Comparison of ENCODE assay signal across 15 cellular contexts in the genomic region with DNA sequence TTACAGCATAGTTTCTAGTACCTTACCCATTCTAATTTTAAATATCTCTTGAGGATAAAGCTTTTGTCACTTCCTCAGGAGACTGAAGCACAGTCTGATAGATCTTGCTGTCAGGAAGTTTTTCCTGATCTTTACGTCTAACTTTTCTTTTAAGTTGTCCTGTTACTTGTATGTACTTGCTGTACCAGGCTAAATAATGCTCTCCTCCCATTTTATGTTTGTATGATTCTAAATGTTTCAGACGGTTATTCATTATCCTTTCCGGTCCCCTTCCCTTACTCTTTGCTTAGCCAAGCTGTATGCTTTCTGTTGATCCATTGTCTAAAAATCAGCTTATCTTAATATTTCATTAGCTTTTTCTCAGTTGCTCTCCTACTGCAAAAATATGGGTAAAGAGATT. TPM values are rescaled to one million over a fixed set of nuclear protein-coding genes. Genes with fewer than 3 reads are reported as not detected.
DNase-seq lines count a peak whose midpoint lies in the region; ATAC-seq and TF ChIP-seq lines count a peak whose summit lies in the region.
"Had no signal": no experiment of that assay in that cellular context is flagged by ENCODE, and none has a peak within 500 bp of the region (broad histone marks: within the 10 kb centered on the region; RNA-seq: fewer than 3 reads in every experiment).

No MANE protein-coding gene starts in this region.

- no peaks in the 10 kb centered on the region for H3K9me3 Mint-ChIP-seq in osteocyte (ENCODE audit: unreplicated experiment)
- H3K9me3 Mint-ChIP-seq: CD8-positive, alpha-beta T cell had no signal

- H3K27me3 ChIP-seq in KMS-11 (ENCODE audit: insufficient read depth, low read depth) (no peaks in the 10 kb centered on the region), Panc1 (ENCODE audit: control insufficient read depth, insufficient read depth, low read length) (no peaks in the 10 kb centered on the region), endocrine pancreas (ENCODE audit: control insufficient read depth, insufficient read depth, low read length) (no peaks in the 10 kb centered on the region), transverse colon (no peaks in the 10 kb centered on the region)

- H3K79me2 ChIP-seq in KMS-11 (ENCODE audit: insufficient read depth, low read depth) = peaks cover 97% of the 10 kb centered on the region

- H3K4me1 ChIP-seq in KMS-11 (ENCODE audit: low read depth, poor library complexity, severe bottlenecking) = peaks cover 60% of the 10 kb centered on the region
- H3K4me1 ChIP-seq in Panc1 (ENCODE audit: control insufficient read depth, insufficient read depth, low read length) = peaks cover 67% of the 10 kb centered on the region
- peaks cover 67% of the 10 kb centered on the region for H3K4me1 ChIP-seq in endocrine pancreas (ENCODE audit: control insufficient read depth, insufficient read depth, low read length)
- H3K4me1 ChIP-seq in transverse colon = peaks cover 28 to 91% (median 58%) of the 10 kb centered on the region in 4 donors

- H3K9me3 ChIP-seq in Panc1 (ENCODE audit: control insufficient read depth, insufficient read depth, low read depth, low read length) (no peaks in the 10 kb centered on the region), endocrine pancreas (ENCODE audit: control insufficient read depth, low read length) (no peaks in the 10 kb centered on the region), transverse colon (no peaks in the 10 kb centered on the region)

- no peak overlapping the region for H3K4me3 Mint-ChIP-seq in osteocyte (ENCODE audit: unreplicated experiment)
- H3K4me3 Mint-ChIP-seq: CD8-positive, alpha-beta T cell had no signal

- WGBS in transverse colon (ENCODE audit: low coverage in 1 of 2), 2 donors = 80 to 83% methylated on average over 3 of the region's 3 CpGs

- peak overlapping the region; percentile 99; the same call in 1 of the 2 replicates for H3K4me2 ChIP-seq in KMS-11

- no peak overlapping the region for H3K9ac ChIP-seq in KMS-11
- no peak overlapping the region for H3K9ac ChIP-seq in endocrine pancreas (ENCODE audit: control insufficient read depth, insufficient read depth, low read length)

- no peak for TF ChIP-seq EP300 in transverse colon (IDR thresholded peaks at IDR 0.05; ENCODE audit: low read depth)

- H3K27me3 Mint-ChIP-seq in osteocyte (ENCODE audit: unreplicated experiment) = no peaks in the 10 kb centered on the region

- peaks cover 12% of the 10 kb centered on the region; the same call in 1 of the 2 replicates for H4K20me1 ChIP-seq in KMS-11 (ENCODE audit: insufficient read depth)

- H3K4me3 ChIP-seq in KMS-11 (IDR thresholded peaks at IDR 0.05; ENCODE audit: insufficient read depth, low read depth, low read length) (no peak overlapping the region), Panc1 (ENCODE audit: low read depth in 2 of 2, low read length in 2 of 2) (no peak overlapping the region), endocrine pancreas (ENCODE audit: control insufficient read depth, insufficient read depth, low read length) (peak overlapping the region; percentile 18), transverse colon (no peak overlapping the region)

- no peak for TF ChIP-seq CTCF in KMS-11 (conservative IDR thresholded peaks at IDR 0.05; ENCODE audit: low read depth, low read length)
- TF ChIP-seq CTCF in Panc1 (IDR thresholded peaks at IDR 0.05) = no peak
- no peak for TF ChIP-seq CTCF in osteocyte (IDR thresholded peaks at IDR 0.05)
- TF ChIP-seq CTCF in transverse colon (IDR thresholded peaks at IDR 0.05) = no peak

- CTCF ChIA-PET in Panc1 (lab: Charles Lee) = interaction anchor here (1.0 kb wide), 1 partner anchor 343 kb away, joined by 4 read pairs; no protein-coding TSS in a partner anchor

- in situ Hi-C loops in Panc1 (cut with HindIII; ENCODE audit: low pct_unique_long_range_greater_than_20kb, low sequenced_read_pairs) (no loop called here), transverse colon (cut with MboI; ENCODE audit: low pct_ligation_motif_present in 1 of 4, low pct_unique_long_range_greater_than_20kb in 1 of 4, low sequenced_read_pairs in 3 of 4) (loop anchor here in 1 of 4 donors (25.0 kb wide), 1 partner anchor 95 kb away; no protein-coding TSS in a partner anchor)

- no peak for ATAC-seq in Panc1
- ATAC-seq: CD8-positive, alpha-beta T cell; PC-3 had no signal

- H3K27ac ChIP-seq in KMS-11 (peak overlapping the region; percentile 87; the same call in 1 of the 2 replicates), Panc1 (ENCODE audit: low read length) (peak overlapping the region; percentile 68), transverse colon (no peak overlapping the region)

- peak overlapping the region; percentile 3 for H3K27ac Mint-ChIP-seq in osteocyte (ENCODE audit: unreplicated experiment)
- H3K27ac Mint-ChIP-seq: CD8-positive, alpha-beta T cell had no signal

- POLR2A ChIA-PET in Panc1 (lab: Charles Lee) = no interaction called here

- intact Hi-C loops in Panc1 (cut with micrococcal nuclease; ENCODE audit: unreplicated experiment) = no loop called here
- intact Hi-C loops in transverse colon (cut with DNase I; ENCODE audit: low total_unique reads) = no loop called here

- H3K36me3 ChIP-seq in KMS-11 (ENCODE audit: insufficient read depth) (no peaks in the 10 kb centered on the region), Panc1 (ENCODE audit: control insufficient read depth, insufficient read depth, low read length) (no peaks in the 10 kb centered on the region), endocrine pancreas (ENCODE audit: control insufficient read depth, insufficient read depth, low read length) (no peaks in the 10 kb centered on the region), transverse colon (no peaks in the 10 kb centered on the region)

- no peak overlapping the region for H2AFZ ChIP-seq in KMS-11 (ENCODE audit: low read depth)

- TF ChIP-seq POLR2A in transverse colon (IDR thresholded peaks at IDR 0.05) = no peak

- H3K36me3 Mint-ChIP-seq in osteocyte (ENCODE audit: unreplicated experiment) = no peaks in the 10 kb centered on the region
- H3K36me3 Mint-ChIP-seq: CD8-positive, alpha-beta T cell had no signal

- no TSS peak for BruUV-seq in Panc1 (replicated peaks; lab: Mats Ljungman, UMichigan)

- no peak for DNase-seq in Panc1 (ENCODE audit: low read depth, low spot score)
- DNase-seq in osteocyte (ENCODE audit: extremely low spot score, unreplicated experiment) = no peak
- DNase-seq in stimulated activated CD4-positive, alpha-beta T cell treated with anti-CD3 and anti-CD28 coated beads, Interleukin-4, amount 100 ng/mL, for 1 hour = no peak
- no peak for DNase-seq in transverse colon
- DNase-seq in AG20443 (ENCODE audit: low spot score) = no peak
- DNase-seq: CD8-positive, alpha-beta T cell; GF-D8; KBM-7; NCI-H1092; NCI-H1694 treated with DMSO at 0.1 percent for 48 hours; NCI-H69; PC-3; Right ventricle myocardium superior had no signal

- peaks cover 71% of the 10 kb centered on the region for H3K4me1 Mint-ChIP-seq in osteocyte (ENCODE audit: unreplicated experiment)

RNA-seq across cellular contexts. Expression of a gene that starts 6.0 kb away (rescaled TPM):
- total RNA-seq in Panc1 (2021; ENCODE audit: unreplicated experiment) (182 TPM), osteocyte (114 and 118 TPM in 2 replicates), transverse colon (100 to 1,000 TPM in 2 of 4 donors, 10 to 100 TPM in 2; 75.9 to 116 (median 94.3) TPM)
- 55.9 TPM for polyA plus RNA-seq in Panc1 (2012; ENCODE audit: insufficient read length)

RNA-seq across cellular contexts. Expression of a gene that starts 17.1 kb away (rescaled TPM):
- total RNA-seq in Panc1 (2021; ENCODE audit: unreplicated experiment) (22.8 TPM), osteocyte (10.9 and 11.6 TPM in 2 replicates), transverse colon (1 to 10 TPM in 3 of 4 donors, not detected in 1; 1.3 to 9.4 (median 1.5) TPM)
- polyA plus RNA-seq in Panc1 (2012; ENCODE audit: insufficient read length) = 12.7 TPM

Comparison
In these comparisons a context has a peak if more than half of its experiments do, and no peak if none do; other contexts are left out.
1. H3K27ac ChIP-seq: peak in KMS-11 (single experiment) and Panc1 (single experiment); none in transverse colon (0 of 4).